ENCODE assay signal across 8 cellular contexts in genomic region chrX:49041683-49042529, GRCh38. TPM values are rescaled to one million over a fixed set of nuclear protein-coding genes. Genes with fewer than 3 reads are reported as not detected.
A peak's percentile ranks its signal among the peaks of the same experiment; 100 is the strongest.
DNase-seq lines count a peak whose midpoint lies in the region; ATAC-seq and TF ChIP-seq lines count a peak whose summit lies in the region.

No MANE protein-coding gene starts in this region.

- peaks cover 36% of the 10 kb centered on the region for H3K4me1 Mint-ChIP-seq in Calu3 (ENCODE audit: low read depth, unreplicated experiment)
- peaks cover 29 to 40% of the 10 kb centered on the region in 2 donors for H3K4me1 Mint-ChIP-seq in stimulated activated naive B cell treated with anti-CD40 and anti-IgM and Interleukin-4, amounts not matched to agents 10 μg/mL and 1 μg/mL and 100 μg/mL, for 72 hours

- BruUV-seq in Calu3 (replicated peaks; lab: Mats Ljungman, UMichigan): TSS peak; percentile 68

- H3K4me3 Mint-ChIP-seq in Calu3 (ENCODE audit: low read depth, unreplicated experiment): peak overlapping the region; percentile 89
- peak overlapping the region; percentile 86 to 87 for H3K4me3 Mint-ChIP-seq in stimulated activated naive B cell treated with anti-CD40 and anti-IgM and Interleukin-4, amounts not matched to agents 10 μg/mL and 1 μg/mL and 100 μg/mL, for 72 hours

- peak overlapping the region; percentile 51 for H3K9ac ChIP-seq in iPS-18a (ENCODE audit: low read length)

- peaks cover 24% of the 10 kb centered on the region for H3K36me3 ChIP-seq in iPS-18a (ENCODE audit: control insufficient read depth, low read depth, low read length)

- intact Hi-C loops in Calu3 (cut with micrococcal nuclease; ENCODE audit: unreplicated experiment): loop anchor here (2.0 to 10.0 kb wide), 4 partner anchors 40 to 237 kb away; partner anchors contain the start of genes GRIPAP1, HDAC6, KCND1 and PIM2

- DNase-seq in Calu3: no peak
- DNase-seq in LoVo (ENCODE audit: low spot score): peak; percentile 10
- no peak for DNase-seq in stimulated activated naive B cell treated with anti-CD40 and anti-IgM and Interleukin-4, amounts not matched to agents 10 μg/mL and 1 μg/mL and 100 μg/mL, for 72 hours
- DNase-seq in 8988T: no peak

- peak overlapping the region; percentile 75 for H3K4me3 ChIP-seq in iPS-18a (ENCODE audit: low read length)

- H3K9me3 Mint-ChIP-seq in Calu3 (ENCODE audit: low read depth, unreplicated experiment): no peaks in the 10 kb centered on the region
- no peaks in the 10 kb centered on the region for H3K9me3 Mint-ChIP-seq in stimulated activated naive B cell treated with anti-CD40 and anti-IgM and Interleukin-4, amounts not matched to agents 10 μg/mL and 1 μg/mL and 100 μg/mL, for 72 hours

- H3K4me1 ChIP-seq in iPS-18a (ENCODE audit: control insufficient read depth, low read depth, low read length): peaks cover 6% of the 10 kb centered on the region

- no peaks in the 10 kb centered on the region for H3K27me3 Mint-ChIP-seq in Calu3 (ENCODE audit: unreplicated experiment)
- no peaks in the 10 kb centered on the region for H3K27me3 Mint-ChIP-seq in stimulated activated naive B cell treated with anti-CD40 and anti-IgM and Interleukin-4, amounts not matched to agents 10 μg/mL and 1 μg/mL and 100 μg/mL, for 72 hours

- no peaks in the 10 kb centered on the region for H3K27me3 ChIP-seq in iPS-18a (ENCODE audit: control insufficient read depth, insufficient read depth, low read length)

- CTCF ChIA-PET in Calu3 (lab: Charles Lee): no interaction called here

- 4 to 26% (median 22%) methylated on average over 9 to 11 of the region's 11 CpGs for WGBS in adipose tissue, 3 donors

- peaks cover 3% of the 10 kb centered on the region for H3K9me3 ChIP-seq in iPS-18a (ENCODE audit: control insufficient read depth, low read depth, low read length)

- H3K27ac ChIP-seq in adipose tissue (ENCODE audit: low read depth, low read length) (peak overlapping the region; percentile 92), iPS-18a (ENCODE audit: low read length) (peak overlapping the region; percentile 16)

- no peak for ATAC-seq in stimulated activated naive B cell treated with anti-CD40 and anti-IgM and Interleukin-4, amounts not matched to agents 10 μg/mL and 1 μg/mL and 100 μg/mL, for 72 hours (replicated peaks)
- ATAC-seq in GM18907 (IDR thresholded peaks at IDR 0.05; ENCODE audit: unreplicated experiment) (no peak), HG03280 (IDR thresholded peaks at IDR 0.05; ENCODE audit: unreplicated experiment) (no peak)

- peaks cover 58% of the 10 kb centered on the region for H3K36me3 Mint-ChIP-seq in Calu3 (ENCODE audit: insufficient read depth, unreplicated experiment)
- H3K36me3 Mint-ChIP-seq in stimulated activated naive B cell treated with anti-CD40 and anti-IgM and Interleukin-4, amounts not matched to agents 10 μg/mL and 1 μg/mL and 100 μg/mL, for 72 hours: peaks cover 16 to 22% of the 10 kb centered on the region in 2 donors

- H3K27ac Mint-ChIP-seq in Calu3 (ENCODE audit: unreplicated experiment): peak overlapping the region; percentile 93
- H3K27ac Mint-ChIP-seq in stimulated activated naive B cell treated with anti-CD40 and anti-IgM and Interleukin-4, amounts not matched to agents 10 μg/mL and 1 μg/mL and 100 μg/mL, for 72 hours: peak overlapping the region; percentile 91

- no peak for TF ChIP-seq CTCF in Calu3 (IDR thresholded peaks at IDR 0.05; ENCODE audit: unreplicated experiment)

RNA-seq across cellular contexts. Expression of gene TFE3, which starts 1.3 kb away (rescaled TPM):
- 32.2 and 35.1 TPM in 2 replicates for total RNA-seq in Calu3 (2022)
- polyA plus RNA-seq in adipose tissue: 10 to 100 TPM; 14.9 to 83.9 (median 71.1) TPM

RNA-seq across cellular contexts. Expression of gene CCDC120, which starts 16.9 kb away (rescaled TPM):
- total RNA-seq in Calu3 (2022): 30.8 and 39.0 TPM in 2 replicates
- polyA plus RNA-seq in adipose tissue: 1 to 10 TPM; 1.4 to 3.8 (median 2.4) TPM

RNA-seq across cellular contexts. Expression of gene PRAF2, which starts 31.9 kb away (rescaled TPM):
- 11.5 and 16.1 TPM in 2 replicates for total RNA-seq in Calu3 (2022)
- polyA plus RNA-seq in adipose tissue: 10 to 100 TPM in 2 of 3 donors, 1 to 10 TPM in 1; 5.9 to 25.4 (median 15.8) TPM

RNA-seq across cellular contexts. Expression of gene WDR45, which starts 37.8 kb away (rescaled TPM):
- 42.7 and 59.3 TPM in 2 replicates for total RNA-seq in Calu3 (2022)
- polyA plus RNA-seq in adipose tissue: 10 to 100 TPM; 49.9 to 92.9 (median 88.5) TPM

RNA-seq across cellular contexts. Expression of gene GRIPAP1, which starts 39.8 kb away (rescaled TPM):
- total RNA-seq in Calu3 (2022): 92.8 and 97.8 TPM in 2 replicates
- polyA plus RNA-seq in adipose tissue: 10 to 100 TPM; 13.8 to 25.9 (median 22.2) TPM
